8 cellular contexts compared by ENCODE assay signal in the genomic region with DNA sequence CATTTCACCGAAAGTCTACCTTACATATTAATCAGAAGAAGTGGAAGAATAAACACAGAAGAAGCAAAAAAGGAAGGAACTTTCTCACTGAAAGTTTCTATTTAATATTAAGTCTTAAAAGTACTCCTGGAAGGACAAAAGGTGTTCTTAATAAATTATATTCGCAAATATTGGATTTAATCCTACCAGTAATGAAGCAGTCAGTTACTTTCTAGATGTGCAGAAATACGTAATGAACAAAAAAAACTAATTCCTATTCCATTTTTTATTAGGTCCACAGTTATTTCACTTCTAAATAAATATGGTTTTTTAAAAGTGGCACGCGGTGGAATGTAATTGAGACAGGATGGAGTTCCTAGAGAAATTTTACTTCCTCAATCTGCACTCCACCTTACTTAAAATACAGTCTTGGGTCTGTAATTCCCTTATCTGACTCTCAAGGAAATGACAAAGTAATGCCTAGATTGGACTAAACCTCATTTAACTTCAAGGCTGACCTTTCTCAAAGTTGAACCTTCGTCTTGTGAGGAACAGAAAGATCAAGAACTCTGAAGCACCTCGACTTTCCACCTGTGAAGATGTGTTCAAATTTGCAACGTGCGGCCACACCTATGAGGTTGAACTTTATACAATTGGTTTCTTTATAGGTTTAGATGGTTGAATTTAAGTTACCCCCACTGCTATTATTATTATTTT. TPM values are rescaled to one million over a fixed set of nuclear protein-coding genes. Genes with fewer than 3 reads are reported as not detected.
DNase-seq lines count a peak whose midpoint lies in the region; ATAC-seq and TF ChIP-seq lines count a peak whose summit lies in the region.

No MANE protein-coding gene starts in this region.

- intact Hi-C loops in left ventricle myocardium inferior (cut with micrococcal nuclease), result loop anchor here (10.0 kb wide), 1 partner anchor 63 kb away; no protein-coding TSS in a partner anchor
- intact Hi-C loops in left cardiac atrium (cut with DNase I), result loop anchor here (5.0 to 10.0 kb wide), 2 partner anchors 73 to 161 kb away; no protein-coding TSS in a partner anchor
- intact Hi-C loops in adrenal gland (cut with DNase I), result loop anchor here (10.0 kb wide), 2 partner anchors 73 to 153 kb away; partner anchors contain the start of gene EFHC1 (in 1 of the 2)
- intact Hi-C loops in lower leg skin (cut with DNase I; ENCODE audit: low total_unique reads), result no loop called here
- intact Hi-C loops in uterus (cut with DNase I; ENCODE audit: low total_unique reads), result loop anchor here (10.0 kb wide), 1 partner anchor 63 kb away; no protein-coding TSS in a partner anchor

- H3K27ac ChIP-seq in left ventricle myocardium inferior (replicated peaks) (peak overlapping the region; percentile 99), adrenal gland (peak overlapping the region; percentile 91 to 100 (median 98)), uterus (peak overlapping the region; percentile 94 to 99)

- no peaks in the 10 kb centered on the region for H3K27me3 ChIP-seq in left ventricle myocardium inferior (ENCODE audit: low read depth)
- H3K27me3 ChIP-seq in adrenal gland, result no peaks in the 10 kb centered on the region
- H3K27me3 ChIP-seq in uterus, result no peaks in the 10 kb centered on the region

- no peak for TF ChIP-seq POLR2A in adrenal gland (IDR thresholded peaks at IDR 0.05)
- TF ChIP-seq POLR2A in lower leg skin (IDR thresholded peaks at IDR 0.05), result no peak
- no peak for TF ChIP-seq POLR2A in uterus (IDR thresholded peaks at IDR 0.05)

- H3K4me3 ChIP-seq in left ventricle myocardium inferior, result peak overlapping the region; percentile 88
- peak overlapping the region; percentile 52 to 94 (median 84) for H3K4me3 ChIP-seq in adrenal gland
- peak overlapping the region; percentile 71 for H3K4me3 ChIP-seq in lower leg skin (ENCODE audit: low read depth, poor library complexity, severe bottlenecking)
- H3K4me3 ChIP-seq in uterus, result peak overlapping the region; percentile 46 to 69

- TF ChIP-seq CTCF in left ventricle myocardium inferior (IDR thresholded peaks at IDR 0.05; ENCODE audit: borderline replicate concordance), result no peak
- TF ChIP-seq CTCF in adrenal gland (IDR thresholded peaks at IDR 0.05), result no peak
- TF ChIP-seq CTCF in lower leg skin (IDR thresholded peaks at IDR 0.05), result no peak
- TF ChIP-seq CTCF in uterus (IDR thresholded peaks at IDR 0.05), result no peak

- H3K4me1 ChIP-seq in left ventricle myocardium inferior, result peaks cover 52% of the 10 kb centered on the region
- H3K4me1 ChIP-seq in adrenal gland (replicated peaks in 1 of 2), result peaks cover 22 to 28% of the 10 kb centered on the region in 2 donors
- H3K4me1 ChIP-seq in uterus, result peaks cover 5 to 7% of the 10 kb centered on the region in 2 donors

- WGBS in adrenal gland, 4 donors, result 53 to 59% (median 55%) methylated on average over 9 of the region's 9 CpGs
- WGBS in lower leg skin, 2 donors, result 59 to 60% methylated on average over 9 of the region's 9 CpGs

- DNase-seq in left ventricle myocardium inferior (no peak), left cardiac atrium (no peak), adrenal gland (no peak), lower leg skin (ENCODE audit: low spot score in 2 of 2) (no peak), uterus (no peak), midbrain (lab: John Stamatoyannopoulos, UW) (no peak), GM19240 (ENCODE audit: insufficient read length, low spot score) (no peak)

- H3K9me3 ChIP-seq in left ventricle myocardium inferior (replicated peaks) (no peaks in the 10 kb centered on the region), adrenal gland (replicated peaks in 1 of 3) (no peaks in the 10 kb centered on the region), uterus (no peaks in the 10 kb centered on the region)

- no peak for ATAC-seq in left cardiac atrium
- no peak for ATAC-seq in GM18861 (IDR thresholded peaks at IDR 0.05; ENCODE audit: unreplicated experiment)

- H3K36me3 ChIP-seq in left ventricle myocardium inferior (peaks cover 10% of the 10 kb centered on the region), adrenal gland (replicated peaks in 1 of 2) (no peaks in the 10 kb centered on the region), uterus (no peaks in the 10 kb centered on the region)

RNA-seq across cellular contexts. Expression of gene TRAM2, which starts 1.1 kb away (rescaled TPM):
- total RNA-seq in left ventricle myocardium inferior, result 11.0 TPM
- total RNA-seq in left cardiac atrium, result 10 to 100 TPM; 14.1 to 19.2 TPM
- total RNA-seq in adrenal gland, result 10 to 100 TPM in 6 of 8 donors, 1 to 10 TPM in 2; 8.0 to 17.9 (median 10.6) TPM
- polyA plus RNA-seq in adrenal gland, result 1 to 10 TPM; 2.2 to 7.0 (median 2.5) TPM
- total RNA-seq in lower leg skin, result 10 to 100 TPM in 1 of 4 donors, 1 to 10 TPM in 3; 3.7 to 11.5 (median 7.0) TPM
- total RNA-seq in uterus, result 10 to 100 TPM in 2 of 4 donors, 1 to 10 TPM in 2; 3.8 to 33.2 (median 17.6) TPM
